Comparison of ENCODE assay signal across 19 cellular contexts in the genomic region with DNA sequence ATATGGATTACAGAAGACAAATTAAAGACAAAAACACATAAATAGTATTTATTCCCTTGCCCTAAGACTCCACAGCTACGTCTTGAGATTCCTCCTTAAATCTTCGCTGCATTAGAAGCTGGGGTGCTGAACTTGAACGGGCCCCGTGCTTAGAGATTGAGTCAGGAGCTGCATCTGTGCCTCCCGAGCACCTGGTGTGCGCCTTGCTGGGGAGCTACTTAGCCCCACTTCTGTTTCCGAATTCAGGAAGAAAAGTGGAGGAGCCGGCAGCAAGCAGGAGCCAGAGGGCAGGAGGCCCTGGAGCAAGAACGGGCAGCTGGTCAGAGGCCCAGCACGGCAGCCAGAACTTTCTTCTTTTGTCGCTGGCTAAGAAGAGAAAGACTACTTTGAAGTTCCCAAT. TPM values are rescaled to one million over a fixed set of nuclear protein-coding genes. Genes with fewer than 3 reads are reported as not detected.
DNase-seq lines count a peak whose midpoint lies in the region; ATAC-seq, FAIRE-seq and TF ChIP-seq lines count a peak whose summit lies in the region.
"Had no signal": no experiment of that assay in that cellular context is flagged by ENCODE, and none has a peak within 500 bp of the region (broad histone marks: within the 10 kb centered on the region; RNA-seq: fewer than 3 reads in every experiment).

No MANE protein-coding gene starts in this region.

- H3K79me2 ChIP-seq in K562 (ENCODE audit: control insufficient read depth, insufficient read depth, low read length): no peaks in the 10 kb centered on the region

- no peak for TF ChIP-seq POLR2A in K562 (conservative IDR thresholded peaks at IDR 0.05)
- no peak for TF ChIP-seq POLR2A in right lobe of liver (IDR thresholded peaks at IDR 0.05)
- TF ChIP-seq POLR2A in stomach (IDR thresholded peaks at IDR 0.05): no peak

- in situ Hi-C loops in K562 (cut with MboI): no loop called here

- H3K27me3 ChIP-seq in Caco-2 (replicated peaks; ENCODE audit: control insufficient read depth, insufficient read depth, low read length) (no peaks in the 10 kb centered on the region), K562 (ENCODE audit: control insufficient read depth in 2 of 2, insufficient read depth in 2 of 2, low read length in 2 of 2) (peaks cover 3 to 25% of the 10 kb centered on the region in 2 experiments; a peak in 4 of 5 replicates), right lobe of liver (no peaks in the 10 kb centered on the region), stomach (peaks cover 0 to 22% (median 7%) of the 10 kb centered on the region in 3 donors)
- H3K27me3 ChIP-seq: BLaER1 had no signal

- peaks cover 1% of the 10 kb centered on the region; the same call in 1 of the 2 replicates for H3K36me3 ChIP-seq in Caco-2 (ENCODE audit: control insufficient read depth, insufficient read depth, low read length)
- H3K36me3 ChIP-seq in K562 (ENCODE audit: control insufficient read depth, insufficient read depth, low read length): no peaks in the 10 kb centered on the region
- H3K36me3 ChIP-seq in right lobe of liver: no peaks in the 10 kb centered on the region
- H3K36me3 ChIP-seq in stomach: no peaks in the 10 kb centered on the region
- H3K36me3 ChIP-seq: BLaER1 had no signal

- H3K4me1 Mint-ChIP-seq in Caco-2 (ENCODE audit: low read depth, unreplicated experiment): peaks cover 58% of the 10 kb centered on the region

- CTCF ChIA-PET in Caco-2 (lab: Charles Lee) (interaction anchor here (1.5 kb wide), 1 partner anchor 10 kb away, joined by 3 read pairs; no protein-coding TSS in a partner anchor), K562 (lab: Yijun Ruan, JAX; ENCODE audit: low intra/inter-chr PET ratio) (no interaction called here)

- no peak for TF ChIP-seq RAD21 in K562 (CRISPR knock-in tag; conservative IDR thresholded peaks at IDR 0.05 in 1 of 2, IDR thresholded peaks at IDR 0.05 in 1 of 2)

- FAIRE-seq in K562 (lab: Jason Lieb, UNC): peak; percentile 32
- FAIRE-seq: GM12878, GM19239, H1 had no signal

- peaks cover 71% of the 10 kb centered on the region for H3K4me1 ChIP-seq in Caco-2
- H3K4me1 ChIP-seq in K562 (replicated peaks in 1 of 2; ENCODE audit: control insufficient read depth in 2 of 2, insufficient read depth in 2 of 2, low read length in 2 of 2): peaks cover 7 to 15% of the 10 kb centered on the region in 2 experiments; a peak in 4 of 5 replicates
- peaks cover 0 to 26% (median 12%) of the 10 kb centered on the region in 4 donors for H3K4me1 ChIP-seq in right lobe of liver
- peaks cover 23 to 51% (median 44%) of the 10 kb centered on the region in 4 donors for H3K4me1 ChIP-seq in stomach

- no peak for TF ChIP-seq CTCF in Caco-2 (IDR thresholded peaks at IDR 0.05; ENCODE audit: insufficient read depth in 1 of 2, low read depth in 1 of 2, low read length in 1 of 2, severe bottlenecking in 1 of 2, unreplicated experiment in 1 of 2)
- TF ChIP-seq CTCF in K562 (IDR thresholded peaks at IDR 0.05 in 2 of 3, conservative IDR thresholded peaks at IDR 0.05 in 1 of 3; ENCODE audit: insufficient read depth in 2 of 3, low read depth in 1 of 3, low read length in 3 of 3): no peak
- no peak for TF ChIP-seq CTCF in right lobe of liver (IDR thresholded peaks at IDR 0.05)
- no peak for TF ChIP-seq CTCF in stomach (IDR thresholded peaks at IDR 0.05)

- intact Hi-C loops in Caco-2 (cut with micrococcal nuclease; ENCODE audit: unreplicated experiment): no loop called here
- intact Hi-C loops in K562 (cut with micrococcal nuclease): no loop called here
- intact Hi-C loops in right lobe of liver (cut with DNase I): loop anchor here in 1 of 2 donors (5.0 kb wide), 1 partner anchor 808 kb away; no protein-coding TSS in a partner anchor
- intact Hi-C loops in stomach (cut with DNase I; ENCODE audit: low total_unique reads): no loop called here
- intact Hi-C loops in left cardiac atrium (cut with DNase I): no loop called here

- H3K27ac Mint-ChIP-seq in Caco-2 (ENCODE audit: unreplicated experiment): peak overlapping the region; percentile 97
- H3K27ac Mint-ChIP-seq: CD14-positive monocyte had no signal

- POLR2A ChIA-PET in Caco-2 (lab: Charles Lee): no interaction called here
- POLR2A ChIA-PET in K562 (lab: Yijun Ruan, JAX): interaction anchor here (1.5 kb wide), 1 partner anchor 16 kb away, joined by 4 read pairs; no protein-coding TSS in a partner anchor

- H3K4me2 ChIP-seq in K562 (ENCODE audit: insufficient read depth, low read length): no peak overlapping the region
- H3K4me2 ChIP-seq: BLaER1 had no signal

- BruUV-seq in Caco-2 (replicated peaks; lab: Mats Ljungman, UMichigan): no TSS peak
- BruUV-seq in K562 (replicated peaks; lab: Mats Ljungman, UMichigan): no TSS peak

- 48% methylated on average over 11 of the region's 11 CpGs for WGBS in K562 (ENCODE audit: insufficient coverage, low coverage, missing lambda C conversion rate)
- 84% methylated on average over 6 of the region's 11 CpGs for WGBS in right lobe of liver (ENCODE audit: insufficient coverage, low coverage, low lambda C conversion rate, missing lambda C conversion rate)
- WGBS in stomach, 5 donors: 46 to 70% (median 53%) methylated on average over 11 of the region's 11 CpGs

- TF ChIP-seq EP300 in K562 (IDR thresholded peaks at IDR 0.05; ENCODE audit: low read length): no peak
- TF ChIP-seq EP300 in stomach (IDR thresholded peaks at IDR 0.05): no peak

- H3K27ac ChIP-seq in K562 (ENCODE audit: extremely low read depth, low read depth, low read length) (no peak overlapping the region), right lobe of liver (peak overlapping the region in 2 of 3 donors; percentile 19 to 66), stomach (peak overlapping the region in 4 of 5 donors; percentile 22 to 68 (median 58))
- H3K27ac ChIP-seq: BLaER1 had no signal

- 0 out of 4 replicates have a peak overlapping the region, but pooled peaks of 1 of the 2 experiments have one; percentile 17 for H3K9ac ChIP-seq in K562 (ENCODE audit: insufficient read depth in 1 of 2, low read depth in 2 of 2, low read length in 2 of 2)
- H3K9ac ChIP-seq: BLaER1 had no signal

- H3K9me3 ChIP-seq in Caco-2: no peaks in the 10 kb centered on the region
- H3K9me3 ChIP-seq in K562 (replicated peaks; ENCODE audit: control insufficient read depth, insufficient read depth, low read depth, low read length): no peaks in the 10 kb centered on the region
- no peaks in the 10 kb centered on the region for H3K9me3 ChIP-seq in right lobe of liver
- H3K9me3 ChIP-seq in stomach: no peaks in the 10 kb centered on the region

- H3K9me1 ChIP-seq in K562 (ENCODE audit: control insufficient read depth, insufficient read depth, low read length): no peaks in the 10 kb centered on the region

- H3K9me3 Mint-ChIP-seq in Caco-2 (ENCODE audit: unreplicated experiment): no peaks in the 10 kb centered on the region
- H3K9me3 Mint-ChIP-seq: CD4-positive, alpha-beta memory T cell; H9 had no signal

- H3K4me3 Mint-ChIP-seq in Caco-2 (ENCODE audit: unreplicated experiment): peak overlapping the region; percentile 46
- H3K4me3 Mint-ChIP-seq: H9 had no signal

- H2AFZ ChIP-seq in K562 (ENCODE audit: low read depth, low read length): no peak overlapping the region

- H3K36me3 Mint-ChIP-seq in Caco-2 (ENCODE audit: insufficient read depth, unreplicated experiment): peaks cover 39% of the 10 kb centered on the region
- H3K36me3 Mint-ChIP-seq: CD14-positive monocyte had no signal

- DNase-seq in Caco-2 (no peak), K562 (ENCODE audit: extremely low read depth in 1 of 4, low spot score in 3 of 4) (peak in 1 of 4 experiments; percentile 13), right lobe of liver (no peak), stomach (no peak), LoVo (ENCODE audit: low spot score) (no peak), hippocampal formation (lab: John Stamatoyannopoulos, UW) (no peak), left cardiac atrium (no peak)
- DNase-seq: 8988T; CD4-positive, alpha-beta memory T cell; DMS 273 treated with DMSO at 0.1 percent for 48 hours; DND-41; EL; H9 had no signal

- H3K4me3 ChIP-seq in Caco-2 (ENCODE audit: low read depth, low read length): no peak overlapping the region
- H3K4me3 ChIP-seq in K562: no peak overlapping the region
- no peak overlapping the region for H3K4me3 ChIP-seq in right lobe of liver
- H3K4me3 ChIP-seq in stomach: no peak overlapping the region
- H3K4me3 ChIP-seq: BLaER1, GM12878 had no signal

- 0 out of 2 replicates have a peak, but pooled peaks cover under 1% of the 10 kb centered on the region for H4K20me1 ChIP-seq in K562 (replicated peaks; ENCODE audit: control insufficient read depth, insufficient read depth, low read length)
- H4K20me1 ChIP-seq: BLaER1 had no signal

- no peaks in the 10 kb centered on the region for H3K27me3 Mint-ChIP-seq in Caco-2 (ENCODE audit: insufficient read depth, unreplicated experiment)

- no peak for ATAC-seq in K562
- ATAC-seq in right lobe of liver: no peak
- ATAC-seq in left cardiac atrium: no peak
- no peak for ATAC-seq in HG03135 (IDR thresholded peaks at IDR 0.05; ENCODE audit: unreplicated experiment)
- ATAC-seq: GM12878 had no signal

TF ChIP-seq in K562, 482 proteins besides CTCF, POLR2A, EP300 and RAD21 (continues in another document):
- no peak for TF ChIP-seq HOXB6 (CRISPR knock-in tag; IDR thresholded peaks at IDR 0.05; ENCODE audit: borderline replicate concordance)

RNA-seq across cellular contexts. Expression of a gene that starts 30.4 kb away (rescaled TPM):
- total RNA-seq in Caco-2 (2022): 24.1 and 26.0 TPM in 2 replicates
- 1.6 and 7.1 TPM in 2 replicates for total RNA-seq in K562 (2011; cell fraction: chromatin; rRNA removed; ENCODE audit: low replicate concordance)
- total RNA-seq in K562 (2011; cell fraction: nucleolus; rRNA removed): 1.3 and 1.8 TPM in 2 replicates
- total RNA-seq in K562 (2011; cell fraction: nucleoplasm; rRNA removed): 2.5 and 5.6 TPM in 2 replicates
- 2.6 and 4.1 TPM in 2 replicates for total RNA-seq in K562 (2014; rRNA removed)
- total RNA-seq in K562 (2014; rRNA removed; fragmentation: Illumina TruSeq; extraction: Trizol): 4.7 and 5.9 TPM in 2 replicates
- 4.1 and 4.3 TPM in 2 replicates for total RNA-seq in K562 (2015; rRNA removed; fragmentation: Illumina TruSeq; extraction: Trizol)
- 3.9 and 4.6 TPM in 2 replicates for total RNA-seq in K562 (2021)
- polyA plus RNA-seq in K562 (2011; rRNA removed): 3.7 and 5.7 TPM in 2 replicates
- polyA plus RNA-seq in K562 (2011; cell fraction: cytosol; rRNA removed): 1.5 and 1.9 TPM in 2 replicates
- 4.2 and 6.4 TPM in 2 replicates for polyA plus RNA-seq in K562 (2011; cell fraction: nucleus; rRNA removed)
- polyA plus RNA-seq in K562 (2012): 6.1 and 10.5 TPM in 2 replicates
- polyA plus RNA-seq in K562 (2014; fragmentation: Illumina TruSeq; extraction: Trizol): 5.2 and 7.0 TPM in 2 replicates
- 1 to 10 TPM; 3.2 to 3.7 TPM for polyA plus RNA-seq in K562 (2014; fragmentation: Nextera tagmentation; extraction: Ambion mirVana)
- 5.2 and 5.3 TPM in 2 replicates for polyA plus RNA-seq in K562 (2014; rRNA removed)
- polyA minus RNA-seq in K562 (2011; rRNA and poly(A)+ RNA removed): 1.8 and 2.7 TPM in 2 replicates
- polyA minus RNA-seq in K562 (2011; cell fraction: cytosol; rRNA and poly(A)+ RNA removed): 1.0 TPM in 1 of 2 replicates, not detected in the other
- polyA minus RNA-seq in K562 (2011; cell fraction: nucleus; rRNA and poly(A)+ RNA removed): 1.8 and 2.4 TPM in 2 replicates
- total RNA-seq in right lobe of liver: under 1 TPM in 5 of 6 experiments, not detected in 1; 0.23 to 0.84 (median 0.66) TPM
- total RNA-seq in stomach: 1 to 10 TPM in 3 of 5 donors, not detected in 2; 1.2 to 4.7 (median 1.5) TPM
- 1 to 10 TPM; 2.2 to 4.1 (median 2.6) TPM for polyA plus RNA-seq in stomach
- under 1 TPM; 0.56 to 0.76 TPM for total RNA-seq in left cardiac atrium
